Comparison of ENCODE assay signal across 8 cellular contexts in genomic region chr16:67199011-67199807, GRCh38. TPM values are rescaled to one million over a fixed set of nuclear protein-coding genes. Genes with fewer than 3 reads are reported as not detected.
DNase-seq lines count a peak whose midpoint lies in the region; ATAC-seq and TF ChIP-seq lines count a peak whose summit lies in the region.

TSS of gene ELMO3 (plus strand) at chr16:67199131. CDS start at chr16:67199327, 196 bp downstream.

- DNase-seq in CD4-positive, alpha-beta T cell, result no peak
- DNase-seq in NCI-H2171 (lab: John Stamatoyannopoulos, UW) (peak; percentile 53), cerebellar cortex (ENCODE audit: low spot score) (no peak), MG63 (no peak), sigmoid colon (no peak)
- peak in 1 of 10 donors; percentile 63 for DNase-seq in naive thymus-derived CD8-positive, alpha-beta T cell
- DNase-seq in activated CD8-positive, alpha-beta memory T cell treated with anti-CD3 and anti-CD28 coated beads, Interleukin-2, amount 10 ng/mL, durations not matched to agents 7 days and 5 days, result no peak

- no peaks in the 10 kb centered on the region for H3K9me3 ChIP-seq in CD4-positive, alpha-beta T cell (ENCODE audit: control insufficient read depth, low read length)
- H3K9me3 ChIP-seq in esophagus (ENCODE audit: control insufficient read depth in 2 of 2, insufficient read depth in 1 of 2, low read depth in 1 of 2, low read length in 1 of 2) (no peaks in the 10 kb centered on the region), MG63 (no peaks in the 10 kb centered on the region), sigmoid colon (no peaks in the 10 kb centered on the region)

- no peaks in the 10 kb centered on the region for H3K27me3 ChIP-seq in CD4-positive, alpha-beta T cell (ENCODE audit: control insufficient read depth, insufficient read depth, low read length)
- H3K27me3 ChIP-seq in esophagus (ENCODE audit: control insufficient read depth in 1 of 2, insufficient read depth in 2 of 2, low read length in 2 of 2), result no peaks in the 10 kb centered on the region
- no peaks in the 10 kb centered on the region for H3K27me3 ChIP-seq in MG63
- no peaks in the 10 kb centered on the region for H3K27me3 ChIP-seq in sigmoid colon

- TF ChIP-seq POLR2A in sigmoid colon (IDR thresholded peaks at IDR 0.05), result peak in 1 of 2 donors; percentile 63

- POLR2A ChIA-PET in CD4-positive, alpha-beta T cell (lab: Charles Lee), result no interaction called here
- POLR2A ChIA-PET in naive thymus-derived CD8-positive, alpha-beta T cell (lab: Charles Lee), result no interaction called here

- H3K36me3 ChIP-seq in esophagus (ENCODE audit: control insufficient read depth in 2 of 2, insufficient read depth in 2 of 2, low read length in 1 of 2), result peaks cover 13 to 72% of the 10 kb centered on the region in 2 donors
- peaks cover 25% of the 10 kb centered on the region for H3K36me3 ChIP-seq in MG63
- peaks cover 31 to 53% (median 46%) of the 10 kb centered on the region in 4 donors for H3K36me3 ChIP-seq in sigmoid colon

- no peaks in the 10 kb centered on the region for H3K27me3 Mint-ChIP-seq in CD4-positive, alpha-beta T cell
- H3K27me3 Mint-ChIP-seq in naive thymus-derived CD8-positive, alpha-beta T cell, result no peaks in the 10 kb centered on the region
- no peaks in the 10 kb centered on the region for H3K27me3 Mint-ChIP-seq in activated CD8-positive, alpha-beta memory T cell treated with anti-CD3 and anti-CD28 coated beads, Interleukin-2, amount 10 ng/mL, durations not matched to agents 7 days and 5 days

- H3K4me3 ChIP-seq in esophagus (ENCODE audit: low read depth in 1 of 2, low read length in 2 of 2) (peak within 1 kb of the TSS; percentile 49 to 64), MG63 (no peak within 1 kb of the TSS), sigmoid colon (peak within 1 kb of the TSS in 1 of 4 donors; percentile 13)

- H3K4me1 Mint-ChIP-seq in CD4-positive, alpha-beta T cell (ENCODE audit: low read depth), result peaks cover 22% of the 10 kb centered on the region
- H3K4me1 Mint-ChIP-seq in naive thymus-derived CD8-positive, alpha-beta T cell, result peaks cover 9 to 34% (median 19%) of the 10 kb centered on the region in 4 donors
- peaks cover 26% of the 10 kb centered on the region for H3K4me1 Mint-ChIP-seq in activated CD8-positive, alpha-beta memory T cell treated with anti-CD3 and anti-CD28 coated beads, Interleukin-2, amount 10 ng/mL, durations not matched to agents 7 days and 5 days

- no peak for ATAC-seq in CD4-positive, alpha-beta T cell (ENCODE audit: poor library complexity)
- ATAC-seq in naive thymus-derived CD8-positive, alpha-beta T cell, result no peak
- no peak for ATAC-seq in activated CD8-positive, alpha-beta memory T cell treated with anti-CD3 and anti-CD28 coated beads, Interleukin-2, amount 10 ng/mL, durations not matched to agents 7 days and 5 days

- intact Hi-C loops in CD4-positive, alpha-beta T cell (cut with DNase I, micrococcal nuclease), result no loop called here
- intact Hi-C loops in sigmoid colon (cut with DNase I), result no loop called here

- CTCF ChIA-PET in CD4-positive, alpha-beta T cell (lab: Charles Lee), result interaction anchor here (1.5 kb wide), 1 partner anchor 28 kb away, joined by 6 read pairs; the partner anchor contains the start of gene TMEM208
- CTCF ChIA-PET in activated CD8-positive, alpha-beta memory T cell treated with anti-CD3 and anti-CD28 coated beads, Interleukin-2, amount 10 ng/mL, durations not matched to agents 7 days and 5 days (lab: Charles Lee), result interaction anchor here (1.0 to 3.2 kb wide), 5 partner anchors 9 to 246 kb away, joined by 4 to 19 read pairs (median 6); partner anchors contain the start of genes FHOD1 and TMEM208

- H3K36me3 Mint-ChIP-seq in CD4-positive, alpha-beta T cell (ENCODE audit: low read depth), result peaks cover 72% of the 10 kb centered on the region
- peaks cover 0 to 53% (median 8%) of the 10 kb centered on the region in 3 donors for H3K36me3 Mint-ChIP-seq in naive thymus-derived CD8-positive, alpha-beta T cell
- H3K36me3 Mint-ChIP-seq in activated CD8-positive, alpha-beta memory T cell treated with anti-CD3 and anti-CD28 coated beads, Interleukin-2, amount 10 ng/mL, durations not matched to agents 7 days and 5 days, result peaks cover 39% of the 10 kb centered on the region

- H3K4me1 ChIP-seq in esophagus (ENCODE audit: control insufficient read depth in 2 of 2, insufficient read depth in 2 of 2, low read length in 1 of 2) (peaks cover 0 to 15% of the 10 kb centered on the region in 2 donors), sigmoid colon (peaks cover 0 to 13% (median 11%) of the 10 kb centered on the region in 4 donors)

- TF ChIP-seq CTCF in CD4-positive, alpha-beta T cell (IDR thresholded peaks at IDR 0.05), result no peak
- peak in 2 of 4 experiments; percentile 19 to 40 for TF ChIP-seq CTCF in sigmoid colon (IDR thresholded peaks at IDR 0.05)

- no peak for TF ChIP-seq EP300 in sigmoid colon (IDR thresholded peaks at IDR 0.05)

- H3K27ac Mint-ChIP-seq in CD4-positive, alpha-beta T cell, result peak within 1 kb of the TSS; percentile 30
- H3K27ac Mint-ChIP-seq in naive thymus-derived CD8-positive, alpha-beta T cell, result peak within 1 kb of the TSS in 6 of 10 donors; percentile 15 to 66 (median 46)
- H3K27ac Mint-ChIP-seq in activated CD8-positive, alpha-beta memory T cell treated with anti-CD3 and anti-CD28 coated beads, Interleukin-2, amount 10 ng/mL, durations not matched to agents 7 days and 5 days, result no peak within 1 kb of the TSS

- H3K9me3 Mint-ChIP-seq in CD4-positive, alpha-beta T cell, result no peaks in the 10 kb centered on the region
- no peaks in the 10 kb centered on the region for H3K9me3 Mint-ChIP-seq in naive thymus-derived CD8-positive, alpha-beta T cell
- no peaks in the 10 kb centered on the region for H3K9me3 Mint-ChIP-seq in activated CD8-positive, alpha-beta memory T cell treated with anti-CD3 and anti-CD28 coated beads, Interleukin-2, amount 10 ng/mL, durations not matched to agents 7 days and 5 days (ENCODE audit: low read depth)

- H3K4me3 Mint-ChIP-seq in CD4-positive, alpha-beta T cell, result peak within 1 kb of the TSS; percentile 20
- no peak within 1 kb of the TSS for H3K4me3 Mint-ChIP-seq in naive thymus-derived CD8-positive, alpha-beta T cell
- no peak within 1 kb of the TSS for H3K4me3 Mint-ChIP-seq in activated CD8-positive, alpha-beta memory T cell treated with anti-CD3 and anti-CD28 coated beads, Interleukin-2, amount 10 ng/mL, durations not matched to agents 7 days and 5 days

- WGBS in esophagus, 2 donors, result 36 to 40% methylated on average over 43 to 61 of the region's 61 CpGs
- 17 to 63% methylated on average over 61 of the region's 61 CpGs for WGBS in sigmoid colon, 2 donors

- no peak within 1 kb of the TSS for H3K27ac ChIP-seq in CD4-positive, alpha-beta T cell (ENCODE audit: low read depth, low read length)
- H3K27ac ChIP-seq in esophagus (ENCODE audit: low read depth in 2 of 2, low read length in 1 of 2) (peak within 1 kb of the TSS; percentile 50 to 93), sigmoid colon (peak within 1 kb of the TSS in 1 of 4 donors; percentile 20)

RNA-seq across cellular contexts. Expression of gene ELMO3, which starts in this region (rescaled TPM):
- total RNA-seq in CD4-positive, alpha-beta T cell, result 1 to 10 TPM; 1.9 to 2.3 TPM
- polyA plus RNA-seq in esophagus (10 to 100 TPM; 21.5 to 23.7 TPM), sigmoid colon (10 to 100 TPM; 31.8 to 41.8 (median 35.1) TPM)
- total RNA-seq in naive thymus-derived CD8-positive, alpha-beta T cell, result 1 to 10 TPM; 5.0 to 5.6 TPM
- not detected for polyA plus RNA-seq in naive thymus-derived CD8-positive, alpha-beta T cell
- total RNA-seq in MG63 (2014; rRNA removed; shearing (Covaris generic); ENCODE audit: low replicate concordance), result 1.9 TPM in 1 of 2 replicates, not detected in the other
- total RNA-seq in activated CD8-positive, alpha-beta memory T cell treated with anti-CD3 and anti-CD28 coated beads, Interleukin-2, amount 10 ng/mL, durations not matched to agents 7 days and 5 days, result 1 to 10 TPM; 6.2 to 9.8 TPM
- total RNA-seq in sigmoid colon, result 1 to 10 TPM in 2 of 4 donors, under 1 TPM in 2; 0.14 to 1.7 (median 1.1) TPM

Comparison
In these comparisons a context has a peak if more than half of its experiments do, and no peak if none do; other contexts are left out.
1. RNA of gene ELMO3 (polyA plus RNA-seq): 31.8 to 41.8 TPM in sigmoid colon and 21.5 to 23.7 TPM in esophagus; not detected in naive thymus-derived CD8-positive, alpha-beta T cell; every median in the first group is over 10 times any median in the second.